9 cellular contexts compared by ENCODE assay signal in the genomic region with DNA sequence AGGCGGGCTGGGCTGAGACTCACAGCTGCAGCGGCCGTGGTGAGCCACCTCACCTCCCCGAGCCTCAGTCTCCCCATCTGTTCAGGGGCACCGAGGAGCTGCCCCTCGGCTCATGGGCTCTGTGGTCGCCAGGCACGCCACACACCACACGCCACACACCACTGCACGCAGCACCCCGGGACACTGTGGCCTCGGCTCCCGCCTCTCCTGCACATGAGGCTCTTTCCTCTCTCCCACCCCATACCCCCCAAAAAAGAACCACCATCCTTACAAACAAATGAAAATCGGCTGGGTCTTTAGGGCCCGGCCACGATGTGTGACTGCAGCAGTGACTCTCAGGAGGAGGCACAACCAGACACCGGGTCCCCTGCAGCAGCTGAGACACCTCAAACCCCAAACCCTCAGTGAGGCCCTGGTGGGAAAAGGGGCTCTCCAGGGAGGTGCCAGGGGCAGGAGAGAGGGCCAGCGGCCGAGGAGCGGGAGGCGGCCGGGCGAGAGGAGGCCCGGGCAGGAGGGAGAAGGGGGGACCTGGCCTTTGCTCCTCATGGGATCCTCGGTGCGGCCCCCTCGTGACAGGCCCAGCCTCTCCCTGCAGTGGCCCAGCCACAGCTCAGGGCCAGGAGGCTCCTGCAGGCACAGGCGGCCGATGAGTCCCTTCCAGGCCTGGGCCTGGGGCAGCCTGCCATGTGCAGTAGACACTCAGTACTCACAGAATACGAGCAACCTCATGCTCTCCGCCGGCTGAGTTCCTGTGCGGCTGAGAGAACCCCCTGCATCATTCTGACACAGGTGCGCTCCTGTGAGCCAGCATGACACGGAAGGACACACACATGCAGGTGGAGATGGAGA.
DNase-seq lines count a peak whose midpoint lies in the region; ATAC-seq lines count a peak whose summit lies in the region.
"Had no signal": no experiment of that assay in that cellular context is flagged by ENCODE, and none has a peak within 500 bp of the region (broad histone marks: within the 10 kb centered on the region; RNA-seq: fewer than 3 reads in every experiment).

No MANE protein-coding gene starts in this region.

- H3K4me1 Mint-ChIP-seq in naive B cell: peaks cover 51 to 63% (median 58%) of the 10 kb centered on the region in 3 donors

- H4K20me1 ChIP-seq in BLaER1 treated with 17β-estradiol and CSF1 and Interleukin-3, amounts not matched to agents 10 nM and 100 nM: peaks cover 0 to 58% (median 0%) of the 10 kb centered on the region in 11 experiments; a peak in 3 of 22 replicates

- peak overlapping the region; percentile 61 to 96 (median 91) for H3K27ac Mint-ChIP-seq in naive B cell

- peaks cover 79 to 87% (median 82%) of the 10 kb centered on the region in 10 experiments for H3K4me1 ChIP-seq in BLaER1 treated with 17β-estradiol and CSF1 and Interleukin-3, amounts not matched to agents 10 nM and 100 nM
- peaks cover 27% of the 10 kb centered on the region for H3K4me1 ChIP-seq in HUES6 (ENCODE audit: control insufficient read depth, insufficient read depth, low read length)
- H3K4me1 ChIP-seq: parathyroid adenoma had no signal

- peaks cover 0 to 4% (median 0%) of the 10 kb centered on the region in 7 donors for H3K9me3 Mint-ChIP-seq in naive B cell

- H3K4me3 Mint-ChIP-seq in naive B cell: peak overlapping the region; percentile 82 to 93 (median 86)

- peak overlapping the region; percentile 38 to 67 (median 61); a peak in 19 of 20 replicates for H3K4me3 ChIP-seq in BLaER1 treated with 17β-estradiol and CSF1 and Interleukin-3, amounts not matched to agents 10 nM and 100 nM
- H3K4me3 ChIP-seq in HUES6 (ENCODE audit: low read depth, low read length): no peak overlapping the region

- peak overlapping the region; percentile 73 to 97 (median 93) for H3K9ac ChIP-seq in BLaER1 treated with 17β-estradiol and CSF1 and Interleukin-3, amounts not matched to agents 10 nM and 100 nM
- peak overlapping the region; percentile 78 for H3K9ac ChIP-seq in HUES6 (ENCODE audit: low read length)
- H3K9ac ChIP-seq: parathyroid adenoma had no signal

- H3K27me3 Mint-ChIP-seq in naive B cell: no peaks in the 10 kb centered on the region

- H3K27ac ChIP-seq in BLaER1 treated with 17β-estradiol and CSF1 and Interleukin-3, amounts not matched to agents 10 nM and 100 nM: peak overlapping the region; percentile 60 to 100 (median 99)
- H3K27ac ChIP-seq in HUES6 (ENCODE audit: low read depth, low read length): 0 out of 2 replicates have a peak overlapping the region, but pooled peaks have one; percentile 33
- H3K27ac ChIP-seq in angular gyrus (ENCODE audit: low read depth, low read length): peak overlapping the region; percentile 97

- DNase-seq in naive B cell: no peak
- no peak for DNase-seq in NCI-H1105 (lab: John Stamatoyannopoulos, UW)
- no peak for DNase-seq in NCI-H345 treated with DMSO at 0.1 percent for 48 hours (lab: John Stamatoyannopoulos, UW; ENCODE audit: unreplicated experiment)
- DNase-seq in AML-193 (lab: John Stamatoyannopoulos, UW): no peak

- no peaks in the 10 kb centered on the region for H3K27me3 ChIP-seq in BLaER1 treated with 17β-estradiol and CSF1 and Interleukin-3, amounts not matched to agents 10 nM and 100 nM
- no peaks in the 10 kb centered on the region for H3K27me3 ChIP-seq in HUES6 (ENCODE audit: control insufficient read depth, insufficient read depth, low read length)

- ATAC-seq in naive B cell (ENCODE audit: low read depth in 2 of 2) (peak in 1 of 2 donors; percentile 22), GM18907 (IDR thresholded peaks at IDR 0.05; ENCODE audit: unreplicated experiment) (no peak)

- peaks cover 0 to 5% (median 0%) of the 10 kb centered on the region in 11 experiments; a peak in 3 of 22 replicates for H3K9me3 ChIP-seq in BLaER1 treated with 17β-estradiol and CSF1 and Interleukin-3, amounts not matched to agents 10 nM and 100 nM (replicated peaks in 1 of 11)
- H3K9me3 ChIP-seq in HUES6 (ENCODE audit: control insufficient read depth, insufficient read depth, low read depth, low read length): no peaks in the 10 kb centered on the region

- peak overlapping the region; percentile 87 to 100 (median 99) for H3K4me2 ChIP-seq in BLaER1 treated with 17β-estradiol and CSF1 and Interleukin-3, amounts not matched to agents 10 nM and 100 nM

- peaks cover 3 to 6% of the 10 kb centered on the region in 2 donors for H3K36me3 Mint-ChIP-seq in naive B cell

- H3K36me3 ChIP-seq in BLaER1 treated with 17β-estradiol and CSF1 and Interleukin-3, amounts not matched to agents 10 nM and 100 nM: peaks cover 0 to 18% (median 4%) of the 10 kb centered on the region in 11 experiments; a peak in 12 of 22 replicates
- H3K36me3 ChIP-seq in HUES6 (ENCODE audit: control insufficient read depth, insufficient read depth, low read length): 0 out of 2 replicates have a peak, but pooled peaks cover 3% of the 10 kb centered on the region

Comparison
In these comparisons a context has a peak if more than half of its experiments do, and no peak if none do; other contexts are left out.
1. H3K27ac ChIP-seq: peak in every context shown above with its lines; median percentile 99 in BLaER1 treated with 17β-estradiol and CSF1 and Interleukin-3, amounts not matched to agents 10 nM and 100 nM; 97 in angular gyrus; 33 in HUES6.